In the genomic region with DNA sequence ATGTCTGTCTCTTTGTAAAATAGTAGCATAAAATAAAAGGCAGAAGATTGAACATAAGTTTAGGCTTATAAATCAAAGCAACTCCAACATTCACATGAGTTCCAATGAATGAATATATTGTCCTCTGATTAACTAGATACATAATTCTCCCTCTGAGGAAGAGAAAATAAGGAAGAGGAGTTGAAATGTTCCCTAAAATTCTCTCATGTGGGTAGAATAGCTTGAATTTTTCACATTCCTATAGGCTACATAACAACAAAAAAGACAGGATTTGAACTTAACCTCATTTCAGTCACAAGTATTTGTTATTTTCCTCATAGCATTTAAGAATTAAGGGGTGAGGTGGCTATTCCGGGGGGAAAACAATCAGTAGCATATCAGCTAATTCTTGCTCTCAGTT, we compare ENCODE assay signal across 22 cellular contexts.
"Had no signal": no experiment of that assay in that cellular context is flagged by ENCODE, and none has a peak within 500 bp of the region (broad histone marks: within the 10 kb centered on the region; RNA-seq: fewer than 3 reads in every experiment).

No MANE protein-coding gene starts in this region.

- H3K4me3 Mint-ChIP-seq: activated CD4-positive, alpha-beta memory T cell treated with anti-CD3 and anti-CD28 coated beads, Interleukin-2, amount 10 ng/mL, durations not matched to agents 7 days and 5 days; activated naive CD4-positive, alpha-beta T cell treated with anti-CD3 and anti-CD28 coated beads, Interleukin-2, amount 50 U/mL, for 24 hours; activated T-cell treated with anti-CD3 and anti-CD28 coated beads, Interleukin-2, amount 50 U/mL, for 24 hours; brain; central memory CD8-positive, alpha-beta T cell; naive thymus-derived CD8-positive, alpha-beta T cell; stimulated activated naive B cell treated with anti-CD40 and anti-IgM and Interleukin-4, amounts not matched to agents 10 μg/mL and 1 μg/mL and 100 μg/mL, for 72 hours had no signal

- H3K9me3 ChIP-seq: vagina had no signal

- H3K4me3 ChIP-seq: lung, right atrium auricular region, tibial nerve, vagina had no signal

- H3K27me3 Mint-ChIP-seq: activated CD4-positive, alpha-beta memory T cell treated with anti-CD3 and anti-CD28 coated beads, Interleukin-2, amount 10 ng/mL, durations not matched to agents 7 days and 5 days; activated naive CD4-positive, alpha-beta T cell treated with anti-CD3 and anti-CD28 coated beads, Interleukin-2, amount 50 U/mL, for 24 hours; activated T-cell treated with anti-CD3 and anti-CD28 coated beads, Interleukin-2, amount 50 U/mL, for 24 hours; central memory CD8-positive, alpha-beta T cell; naive thymus-derived CD8-positive, alpha-beta T cell; stimulated activated naive B cell treated with anti-CD40 and anti-IgM and Interleukin-4, amounts not matched to agents 10 μg/mL and 1 μg/mL and 100 μg/mL, for 72 hours had no signal

- H3K36me3 Mint-ChIP-seq: activated naive CD4-positive, alpha-beta T cell treated with anti-CD3 and anti-CD28 coated beads, Interleukin-2, amount 50 U/mL, for 24 hours; brain; stimulated activated naive B cell treated with anti-CD40 and anti-IgM and Interleukin-4, amounts not matched to agents 10 μg/mL and 1 μg/mL and 100 μg/mL, for 72 hours had no signal

- ATAC-seq: left colon; naive thymus-derived CD8-positive, alpha-beta T cell; stimulated activated naive B cell treated with anti-CD40 and anti-IgM and Interleukin-4, amounts not matched to agents 10 μg/mL and 1 μg/mL and 100 μg/mL, for 72 hours had no signal

- H3K27me3 ChIP-seq: right atrium auricular region, tibial nerve, vagina had no signal

- H3K4me1 Mint-ChIP-seq: activated CD4-positive, alpha-beta memory T cell treated with anti-CD3 and anti-CD28 coated beads, Interleukin-2, amount 10 ng/mL, durations not matched to agents 7 days and 5 days; activated naive CD4-positive, alpha-beta T cell treated with anti-CD3 and anti-CD28 coated beads, Interleukin-2, amount 50 U/mL, for 24 hours; brain; central memory CD8-positive, alpha-beta T cell; naive thymus-derived CD8-positive, alpha-beta T cell; stimulated activated naive B cell treated with anti-CD40 and anti-IgM and Interleukin-4, amounts not matched to agents 10 μg/mL and 1 μg/mL and 100 μg/mL, for 72 hours had no signal

- H3K27ac ChIP-seq: right atrium auricular region, tibial nerve, vagina, VCaP had no signal

- H3K27ac Mint-ChIP-seq: activated CD4-positive, alpha-beta memory T cell treated with anti-CD3 and anti-CD28 coated beads, Interleukin-2, amount 10 ng/mL, durations not matched to agents 7 days and 5 days; activated naive CD4-positive, alpha-beta T cell treated with anti-CD3 and anti-CD28 coated beads, Interleukin-2, amount 50 U/mL, for 24 hours; activated T-cell treated with anti-CD3 and anti-CD28 coated beads, Interleukin-2, amount 50 U/mL, for 24 hours; brain; naive thymus-derived CD8-positive, alpha-beta T cell; stimulated activated naive B cell treated with anti-CD40 and anti-IgM and Interleukin-4, amounts not matched to agents 10 μg/mL and 1 μg/mL and 100 μg/mL, for 72 hours had no signal

- H3K4me1 ChIP-seq: right atrium auricular region, tibial nerve, vagina had no signal

- DNase-seq: activated CD4-positive, alpha-beta memory T cell treated with anti-CD3 and anti-CD28 coated beads, Interleukin-2, amount 10 ng/mL, durations not matched to agents 7 days and 5 days; activated effector memory CD4-positive, alpha-beta T cell treated with Interleukin-2 at 50 U/mL for 16 hours; activated T-cell treated with anti-CD3 and anti-CD28 coated beads, Interleukin-2, amount 50 U/mL, for 24 hours; cortex of kidney; effector CD4-positive, alpha-beta T cell; foreskin fibroblast; head of caudate nucleus; left colon; naive thymus-derived CD8-positive, alpha-beta T cell; posterior cingulate gyrus; stimulated activated CD4-positive, alpha-beta T cell treated with anti-CD3 and anti-CD28 coated beads, Interleukin-15, amount 100 ng/mL, for 24 hours; stimulated activated CD4-positive, alpha-beta T cell treated with anti-CD3 and anti-CD28 coated beads, Interleukin-4, amount 100 ng/mL, for 1 hour; stimulated activated naive B cell treated with anti-CD40 and anti-IgM and Interleukin-4, amounts not matched to agents 10 μg/mL and 1 μg/mL and 100 μg/mL, for 72 hours; substantia nigra had no signal

- H3K36me3 ChIP-seq: right atrium auricular region, tibial nerve, vagina had no signal
